ENCODE assay signal across 12 cellular contexts in genomic region chr4:114383721-114384120, GRCh38.
A peak's percentile ranks its signal among the peaks of the same experiment; 100 is the strongest.
DNase-seq lines count a peak whose midpoint lies in the region; ATAC-seq and TF ChIP-seq lines count a peak whose summit lies in the region.
"Had no signal": no experiment of that assay in that cellular context is flagged by ENCODE, and none has a peak within 500 bp of the region (broad histone marks: within the 10 kb centered on the region; RNA-seq: fewer than 3 reads in every experiment).

No MANE protein-coding gene starts in this region.

- ATAC-seq in SK-N-SH treated with all-trans-retinoic acid at 6 μM for 48 hours (peak; percentile 85), GM21737 (IDR thresholded peaks at IDR 0.05; ENCODE audit: unreplicated experiment) (no peak)
- no peak for ATAC-seq in activated CD4-positive, CD25-positive, alpha-beta regulatory T cell treated with anti-CD3 and anti-CD28 coated beads, Interleukin-2, amount 50 U/mL, for 24 hours
- ATAC-seq: activated CD8-positive, alpha-beta memory T cell treated with anti-CD3 and anti-CD28 coated beads, Interleukin-2, amount 10 ng/mL, durations not matched to agents 7 days and 5 days; activated naive CD8-positive, alpha-beta T cell treated with anti-CD3 and anti-CD28 coated beads, Interleukin-2, amount 50 U/mL, for 24 hours; naive thymus-derived CD8-positive, alpha-beta T cell had no signal

- no peak overlapping the region for H3K4me3 ChIP-seq in foreskin fibroblast (ENCODE audit: low read depth in 1 of 2, low read length in 2 of 2)

- DNase-seq in H4 (ENCODE audit: low spot score) (peak; percentile 41), foreskin fibroblast (peak; percentile 91 to 95), stromal cell of bone marrow (ENCODE audit: low read depth) (peak; percentile 86), Kasumi-1 (lab: John Stamatoyannopoulos, UW) (no peak)
- DNase-seq: activated CD8-positive, alpha-beta memory T cell treated with anti-CD3 and anti-CD28 coated beads, Interleukin-2, amount 10 ng/mL, durations not matched to agents 7 days and 5 days; activated naive CD8-positive, alpha-beta T cell treated with anti-CD3 and anti-CD28 coated beads, Interleukin-2, amount 50 U/mL, for 24 hours; effector CD8-positive, alpha-beta T cell; naive thymus-derived CD8-positive, alpha-beta T cell; NCI-H1694 treated with DMSO at 0.1 percent for 48 hours had no signal

- TF ChIP-seq CTCF in foreskin fibroblast (IDR thresholded peaks at IDR 0.05; ENCODE audit: low read depth, low read length), result no peak

TF ChIP-seq in SK-N-SH treated with all-trans-retinoic acid at 6 μM for 48 hours, 23 proteins besides CTCF, POLR2A, EP300 and RAD21:
- TF ChIP-seq GLIS3 (CRISPR knock-in tag; IDR thresholded peaks at IDR 0.05), result no peak
- TF ChIP-seq, protein P1, sequence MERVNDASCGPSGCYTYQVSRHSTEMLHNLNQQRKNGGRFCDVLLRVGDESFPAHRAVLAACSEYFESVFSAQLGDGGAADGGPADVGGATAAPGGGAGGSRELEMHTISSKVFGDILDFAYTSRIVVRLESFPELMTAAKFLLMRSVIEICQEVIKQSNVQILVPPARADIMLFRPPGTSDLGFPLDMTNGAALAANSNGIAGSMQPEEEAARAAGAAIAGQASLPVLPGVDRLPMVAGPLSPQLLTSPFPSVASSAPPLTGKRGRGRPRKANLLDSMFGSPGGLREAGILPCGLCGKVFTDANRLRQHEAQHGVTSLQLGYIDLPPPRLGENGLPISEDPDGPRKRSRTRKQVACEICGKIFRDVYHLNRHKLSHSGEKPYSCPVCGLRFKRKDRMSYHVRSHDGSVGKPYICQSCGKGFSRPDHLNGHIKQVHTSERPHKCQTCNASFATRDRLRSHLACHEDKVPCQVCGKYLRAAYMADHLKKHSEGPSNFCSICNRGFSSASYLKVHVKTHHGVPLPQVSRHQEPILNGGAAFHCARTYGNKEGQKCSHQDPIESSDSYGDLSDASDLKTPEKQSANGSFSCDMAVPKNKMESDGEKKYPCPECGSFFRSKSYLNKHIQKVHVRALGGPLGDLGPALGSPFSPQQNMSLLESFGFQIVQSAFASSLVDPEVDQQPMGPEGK (CRISPR knock-in tag; IDR thresholded peaks at IDR 0.05; ENCODE audit: borderline replicate concordance), result peak; percentile 25; the same call in 1 of the 2 replicates

Comparison
In these comparisons a context has a peak if more than half of its experiments do, and no peak if none do; other contexts are left out.
1. DNase-seq: peak in H4 (single experiment), foreskin fibroblast (2 of 2) and stromal cell of bone marrow (single experiment); none in Kasumi-1 (0 of 2).